1 cellular context compared by ENCODE assay signal in the genomic region with DNA sequence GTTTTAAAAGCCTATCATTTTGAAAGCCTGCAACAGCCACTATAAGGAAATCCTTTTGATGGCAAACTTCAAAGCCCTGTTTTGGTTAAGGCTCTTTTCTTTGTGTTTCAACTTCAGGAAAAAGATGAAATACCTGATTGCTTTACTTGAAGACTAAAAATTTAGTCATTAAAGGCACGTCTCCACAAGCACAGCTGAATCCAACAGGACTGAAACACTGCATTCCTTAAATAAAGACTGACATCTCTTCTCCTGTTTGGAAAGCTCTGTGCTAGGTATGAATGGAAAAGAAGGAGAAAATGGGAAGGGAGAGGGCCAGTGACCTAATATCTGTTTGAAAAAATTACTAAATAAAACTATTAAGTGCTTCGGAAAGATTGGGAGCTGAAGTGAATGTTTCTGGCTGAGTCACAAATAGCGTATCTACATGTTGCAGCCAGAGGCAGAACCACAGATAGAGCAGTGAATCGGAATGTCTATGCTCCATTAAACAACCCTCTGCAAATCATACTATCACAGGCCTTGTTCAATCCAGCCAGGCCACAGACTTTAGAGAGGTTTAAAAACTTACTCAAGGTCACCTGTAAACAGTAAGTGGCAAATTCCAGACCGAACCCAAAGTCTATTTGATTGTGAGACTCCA.
TF ChIP-seq lines count a peak whose summit lies in the region.

No MANE protein-coding gene starts in this region.

TF ChIP-seq in GM23338, 12 proteins besides CTCF, POLR2A, EP300 and RAD21 (continued from another document):
- TF ChIP-seq, protein P1, sequence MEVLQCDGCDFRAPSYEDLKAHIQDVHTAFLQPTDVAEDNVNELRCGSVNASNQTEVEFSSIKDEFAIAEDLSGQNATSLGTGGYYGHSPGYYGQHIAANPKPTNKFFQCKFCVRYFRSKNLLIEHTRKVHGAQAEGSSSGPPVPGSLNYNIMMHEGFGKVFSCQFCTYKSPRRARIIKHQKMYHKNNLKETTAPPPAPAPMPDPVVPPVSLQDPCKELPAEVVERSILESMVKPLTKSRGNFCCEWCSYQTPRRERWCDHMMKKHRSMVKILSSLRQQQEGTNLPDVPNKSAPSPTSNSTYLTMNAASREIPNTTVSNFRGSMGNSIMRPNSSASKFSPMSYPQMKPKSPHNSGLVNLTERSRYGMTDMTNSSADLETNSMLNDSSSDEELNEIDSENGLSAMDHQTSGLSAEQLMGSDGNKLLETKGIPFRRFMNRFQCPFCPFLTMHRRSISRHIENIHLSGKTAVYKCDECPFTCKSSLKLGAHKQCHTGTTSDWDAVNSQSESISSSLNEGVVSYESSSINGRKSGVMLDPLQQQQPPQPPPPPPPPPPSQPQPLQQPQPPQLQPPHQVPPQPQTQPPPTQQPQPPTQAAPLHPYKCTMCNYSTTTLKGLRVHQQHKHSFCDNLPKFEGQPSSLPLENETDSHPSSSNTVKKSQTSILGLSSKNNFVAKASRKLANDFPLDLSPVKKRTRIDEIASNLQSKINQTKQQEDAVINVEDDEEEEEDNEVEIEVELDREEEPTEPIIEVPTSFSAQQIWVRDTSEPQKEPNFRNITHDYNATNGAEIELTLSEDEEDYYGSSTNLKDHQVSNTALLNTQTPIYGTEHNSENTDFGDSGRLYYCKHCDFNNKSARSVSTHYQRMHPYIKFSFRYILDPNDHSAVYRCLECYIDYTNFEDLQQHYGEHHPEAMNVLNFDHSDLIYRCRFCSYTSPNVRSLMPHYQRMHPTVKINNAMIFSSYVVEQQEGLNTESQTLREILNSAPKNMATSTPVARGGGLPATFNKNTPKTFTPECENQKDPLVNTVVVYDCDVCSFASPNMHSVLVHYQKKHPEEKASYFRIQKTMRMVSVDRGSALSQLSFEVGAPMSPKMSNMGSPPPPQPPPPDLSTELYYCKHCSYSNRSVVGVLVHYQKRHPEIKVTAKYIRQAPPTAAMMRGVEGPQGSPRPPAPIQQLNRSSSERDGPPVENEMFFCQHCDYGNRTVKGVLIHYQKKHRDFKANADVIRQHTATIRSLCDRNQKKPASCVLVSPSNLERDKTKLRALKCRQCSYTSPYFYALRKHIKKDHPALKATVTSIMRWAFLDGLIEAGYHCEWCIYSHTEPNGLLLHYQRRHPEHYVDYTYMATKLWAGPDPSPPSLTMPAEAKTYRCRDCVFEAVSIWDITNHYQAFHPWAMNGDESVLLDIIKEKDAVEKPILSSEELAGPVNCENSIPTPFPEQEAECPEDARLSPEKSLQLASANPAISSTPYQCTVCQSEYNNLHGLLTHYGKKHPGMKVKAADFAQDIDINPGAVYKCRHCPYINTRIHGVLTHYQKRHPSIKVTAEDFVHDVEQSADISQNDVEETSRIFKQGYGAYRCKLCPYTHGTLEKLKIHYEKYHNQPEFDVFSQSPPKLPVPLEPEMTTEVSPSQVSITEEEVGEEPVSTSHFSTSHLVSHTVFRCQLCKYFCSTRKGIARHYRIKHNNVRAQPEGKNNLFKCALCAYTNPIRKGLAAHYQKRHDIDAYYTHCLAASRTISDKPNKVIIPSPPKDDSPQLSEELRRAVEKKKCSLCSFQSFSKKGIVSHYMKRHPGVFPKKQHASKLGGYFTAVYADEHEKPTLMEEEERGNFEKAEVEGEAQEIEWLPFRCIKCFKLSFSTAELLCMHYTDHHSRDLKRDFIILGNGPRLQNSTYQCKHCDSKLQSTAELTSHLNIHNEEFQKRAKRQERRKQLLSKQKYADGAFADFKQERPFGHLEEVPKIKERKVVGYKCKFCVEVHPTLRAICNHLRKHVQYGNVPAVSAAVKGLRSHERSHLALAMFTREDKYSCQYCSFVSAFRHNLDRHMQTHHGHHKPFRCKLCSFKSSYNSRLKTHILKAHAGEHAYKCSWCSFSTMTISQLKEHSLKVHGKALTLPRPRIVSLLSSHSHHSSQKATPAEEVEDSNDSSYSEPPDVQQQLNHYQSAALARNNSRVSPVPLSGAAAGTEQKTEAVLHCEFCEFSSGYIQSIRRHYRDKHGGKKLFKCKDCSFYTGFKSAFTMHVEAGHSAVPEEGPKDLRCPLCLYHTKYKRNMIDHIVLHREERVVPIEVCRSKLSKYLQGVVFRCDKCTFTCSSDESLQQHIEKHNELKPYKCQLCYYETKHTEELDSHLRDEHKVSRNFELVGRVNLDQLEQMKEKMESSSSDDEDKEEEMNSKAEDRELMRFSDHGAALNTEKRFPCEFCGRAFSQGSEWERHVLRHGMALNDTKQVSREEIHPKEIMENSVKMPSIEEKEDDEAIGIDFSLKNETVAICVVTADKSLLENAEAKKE (CRISPR knock-in tag; IDR thresholded peaks at IDR 0.05), result no peak
- TF ChIP-seq ZNF114 (CRISPR knock-in tag; IDR thresholded peaks at IDR 0.05), result no peak
- TF ChIP-seq NANOG (IDR thresholded peaks at IDR 0.05; ENCODE audit: borderline replicate concordance), result no peak
TF ChIP-seq in GM23338: peak in this region for 0.
